1 cellular context compared by ENCODE assay signal in genomic region chr12:132451836-132452195, GRCh38.
TF ChIP-seq lines count a peak whose summit lies in the region.

No MANE protein-coding gene starts in this region.

TF ChIP-seq in HEK293, 187 proteins besides CTCF, POLR2A, EP300 and RAD21:
- TF ChIP-seq ZNF202 (tag by site-specific recombination; IDR thresholded peaks at IDR 0.05; ENCODE audit: borderline replicate concordance) (no peak), WT1 (tag by site-specific recombination; IDR thresholded peaks at IDR 0.05) (no peak), ZNF155 (tag by site-specific recombination; IDR thresholded peaks at IDR 0.05) (no peak)
- TF ChIP-seq, protein P1, sequence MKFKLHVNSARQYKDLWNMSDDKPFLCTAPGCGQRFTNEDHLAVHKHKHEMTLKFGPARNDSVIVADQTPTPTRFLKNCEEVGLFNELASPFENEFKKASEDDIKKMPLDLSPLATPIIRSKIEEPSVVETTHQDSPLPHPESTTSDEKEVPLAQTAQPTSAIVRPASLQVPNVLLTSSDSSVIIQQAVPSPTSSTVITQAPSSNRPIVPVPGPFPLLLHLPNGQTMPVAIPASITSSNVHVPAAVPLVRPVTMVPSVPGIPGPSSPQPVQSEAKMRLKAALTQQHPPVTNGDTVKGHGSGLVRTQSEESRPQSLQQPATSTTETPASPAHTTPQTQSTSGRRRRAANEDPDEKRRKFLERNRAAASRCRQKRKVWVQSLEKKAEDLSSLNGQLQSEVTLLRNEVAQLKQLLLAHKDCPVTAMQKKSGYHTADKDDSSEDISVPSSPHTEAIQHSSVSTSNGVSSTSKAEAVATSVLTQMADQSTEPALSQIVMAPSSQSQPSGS (tag by site-specific recombination; IDR thresholded peaks at IDR 0.05; ENCODE audit: low read depth) = 0 out of 2 replicates have a peak, but pooled peaks have one; percentile 17
TF ChIP-seq in HEK293: peak in this region for 1.
